Comparison of ENCODE assay signal across 8 cellular contexts in genomic region chr18:51030537-51031258, GRCh38. TPM values are rescaled to one million over a fixed set of nuclear protein-coding genes. Genes with fewer than 3 reads are reported as not detected.
A peak's percentile ranks its signal among the peaks of the same experiment; 100 is the strongest.
DNase-seq lines count a peak whose midpoint lies in the region; ATAC-seq, FAIRE-seq and TF ChIP-seq lines count a peak whose summit lies in the region.

No MANE protein-coding gene starts in this region.

- H3K27ac Mint-ChIP-seq in T-cell, result peak overlapping the region; percentile 96 to 97

- H3K27me3 Mint-ChIP-seq in T-cell, result no peaks in the 10 kb centered on the region

- POLR2A ChIA-PET in T-cell (lab: Charles Lee), result interaction anchor here (0.9 to 1.5 kb wide), 6 partner anchors 8 to 749 kb away, joined by 3 to 7 read pairs (median 4); partner anchors contain the start of gene ME2 (in 1 of the 2)

- CTCF ChIA-PET in T-cell (lab: Charles Lee), result interaction anchor here (0.7 to 2.4 kb wide), 7 partner anchors 10 to 152 kb away, joined by 3 to 11 read pairs (median 4); no protein-coding TSS in a partner anchor

- no peak for TF ChIP-seq CTCF in retinal pigment epithelial cell (conservative IDR thresholded peaks at IDR 0.05; ENCODE audit: low read depth, low read length)

- no peak for FAIRE-seq in HTR-8/SVneo (lab: Jason Lieb, UNC)

- ATAC-seq in GM21529 (IDR thresholded peaks at IDR 0.05; ENCODE audit: unreplicated experiment), result peak; percentile 59
- peak; percentile 76 to 84 (median 80) for ATAC-seq in T-cell (replicated peaks in 1 of 4)

- H3K4me1 Mint-ChIP-seq in T-cell, result peaks cover 62 to 76% (median 65%) of the 10 kb centered on the region in 3 donors

- peaks cover 17% of the 10 kb centered on the region for H3K36me3 Mint-ChIP-seq in T-cell

- H3K4me3 ChIP-seq in Jurkat, Clone E6-1 (ENCODE audit: low read length), result peak overlapping the region; percentile 81
- peak overlapping the region; percentile 88 for H3K4me3 ChIP-seq in retinal pigment epithelial cell (ENCODE audit: low read length)

- no peaks in the 10 kb centered on the region for H3K9me3 Mint-ChIP-seq in T-cell

- DNase-seq in EH (ENCODE audit: low read depth), result peak; percentile 72
- DNase-seq in Jurkat, Clone E6-1 (ENCODE audit: low read depth, low spot score), result no peak
- peak; percentile 31 to 72 (median 58) for DNase-seq in T-cell
- DNase-seq in anterior cingulate cortex (lab: John Stamatoyannopoulos, UW), result peak in 51 of 58 donors; percentile 11 to 80 (median 64)
- DNase-seq in hippocampal formation (lab: John Stamatoyannopoulos, UW), result peak; percentile 50 to 75
- no peak for DNase-seq in retinal pigment epithelial cell (ENCODE audit: low read depth)
- no peak for DNase-seq in HTR-8/SVneo (ENCODE audit: insufficient read length, low spot score)

- peak overlapping the region; percentile 98 for H3K4me3 Mint-ChIP-seq in T-cell

RNA-seq across cellular contexts. Expression of gene SMAD4, which starts 0.7 kb away (rescaled TPM):
- 37.0 TPM for polyA plus RNA-seq in Jurkat, Clone E6-1 (2012; ENCODE audit: insufficient read depth, insufficient read length)
- 100 to 1,000 TPM in 4 of 5 donors, 10 to 100 TPM in 1; 80.9 to 124 (median 117) TPM for total RNA-seq in T-cell

Comparison
In these comparisons a context has a peak if more than half of its experiments do, and no peak if none do; other contexts are left out.
1. DNase-seq: peak in EH (single experiment), T-cell (34 of 34), anterior cingulate cortex (51 of 58) and hippocampal formation (2 of 2); none in Jurkat, Clone E6-1 (single experiment), retinal pigment epithelial cell (single experiment) and HTR-8/SVneo (single experiment).